In the genomic region with DNA sequence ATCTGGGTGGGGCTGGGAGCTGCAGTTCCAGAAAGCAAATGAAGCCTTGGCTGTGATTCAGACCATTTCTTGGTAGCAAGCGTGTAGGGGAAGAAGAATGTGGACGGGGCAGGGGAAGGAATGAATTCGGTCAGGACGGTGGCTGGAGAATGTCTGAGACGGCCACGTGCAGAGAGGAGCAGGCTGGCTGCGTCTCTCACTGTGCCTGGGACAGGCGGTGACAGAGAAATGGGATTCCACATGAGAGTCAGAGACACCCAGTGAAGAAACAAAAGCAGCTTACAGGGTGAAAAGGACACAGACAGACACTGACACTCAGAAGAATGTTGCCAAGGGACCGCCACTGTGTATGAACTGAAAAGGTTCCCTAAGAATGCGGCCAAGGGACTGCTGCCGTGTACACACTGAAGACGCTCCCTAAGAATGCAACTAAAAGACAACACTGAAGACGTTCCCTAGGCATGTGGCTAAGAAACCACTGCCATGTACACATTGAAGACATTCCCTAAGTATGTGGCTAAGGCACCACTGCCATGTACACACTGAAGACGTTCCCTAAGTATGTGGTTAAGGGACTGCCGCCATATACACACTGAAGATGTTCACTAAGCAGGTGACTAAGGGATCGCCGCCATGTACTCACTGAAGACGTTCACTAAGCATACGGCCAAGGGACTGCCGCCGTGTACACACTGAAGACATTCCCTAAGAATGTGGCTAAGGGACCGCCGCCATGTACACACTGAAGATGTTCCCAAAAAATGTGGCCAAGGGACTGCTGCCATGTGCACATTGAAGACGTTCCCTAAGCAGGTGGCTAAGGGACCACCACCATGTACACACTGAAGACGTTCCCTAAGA, we compare ENCODE assay signal across 1 cellular context.
A peak's percentile ranks its signal among the peaks of the same experiment; 100 is the strongest.
TF ChIP-seq lines count a peak whose summit lies in the region.

No MANE protein-coding gene starts in this region.

TF ChIP-seq in K562, 482 proteins besides CTCF, POLR2A, EP300 and RAD21 (continued from another document and continues in another):
- TF ChIP-seq, protein P1, sequence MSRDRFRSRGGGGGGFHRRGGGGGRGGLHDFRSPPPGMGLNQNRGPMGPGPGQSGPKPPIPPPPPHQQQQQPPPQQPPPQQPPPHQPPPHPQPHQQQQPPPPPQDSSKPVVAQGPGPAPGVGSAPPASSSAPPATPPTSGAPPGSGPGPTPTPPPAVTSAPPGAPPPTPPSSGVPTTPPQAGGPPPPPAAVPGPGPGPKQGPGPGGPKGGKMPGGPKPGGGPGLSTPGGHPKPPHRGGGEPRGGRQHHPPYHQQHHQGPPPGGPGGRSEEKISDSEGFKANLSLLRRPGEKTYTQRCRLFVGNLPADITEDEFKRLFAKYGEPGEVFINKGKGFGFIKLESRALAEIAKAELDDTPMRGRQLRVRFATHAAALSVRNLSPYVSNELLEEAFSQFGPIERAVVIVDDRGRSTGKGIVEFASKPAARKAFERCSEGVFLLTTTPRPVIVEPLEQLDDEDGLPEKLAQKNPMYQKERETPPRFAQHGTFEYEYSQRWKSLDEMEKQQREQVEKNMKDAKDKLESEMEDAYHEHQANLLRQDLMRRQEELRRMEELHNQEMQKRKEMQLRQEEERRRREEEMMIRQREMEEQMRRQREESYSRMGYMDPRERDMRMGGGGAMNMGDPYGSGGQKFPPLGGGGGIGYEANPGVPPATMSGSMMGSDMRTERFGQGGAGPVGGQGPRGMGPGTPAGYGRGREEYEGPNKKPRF (IDR thresholded peaks at IDR 0.05; ENCODE audit: low read depth, low read length) = no peak
- no peak for TF ChIP-seq POLR3G (IDR thresholded peaks at IDR 0.05; ENCODE audit: extremely low read depth, insufficient read length, insufficient replicate concordance)
- TF ChIP-seq ARNT (IDR thresholded peaks at IDR 0.05) = peak; percentile 61 to 80; a peak in 2 of 4 replicates
- no peak for TF ChIP-seq PHF21A (IDR thresholded peaks at IDR 0.05; ENCODE audit: borderline replicate concordance, low read depth)
- TF ChIP-seq ZKSCAN1 (IDR thresholded peaks at IDR 0.05; ENCODE audit: low read depth, low read length) = no peak
- TF ChIP-seq, protein P2, sequence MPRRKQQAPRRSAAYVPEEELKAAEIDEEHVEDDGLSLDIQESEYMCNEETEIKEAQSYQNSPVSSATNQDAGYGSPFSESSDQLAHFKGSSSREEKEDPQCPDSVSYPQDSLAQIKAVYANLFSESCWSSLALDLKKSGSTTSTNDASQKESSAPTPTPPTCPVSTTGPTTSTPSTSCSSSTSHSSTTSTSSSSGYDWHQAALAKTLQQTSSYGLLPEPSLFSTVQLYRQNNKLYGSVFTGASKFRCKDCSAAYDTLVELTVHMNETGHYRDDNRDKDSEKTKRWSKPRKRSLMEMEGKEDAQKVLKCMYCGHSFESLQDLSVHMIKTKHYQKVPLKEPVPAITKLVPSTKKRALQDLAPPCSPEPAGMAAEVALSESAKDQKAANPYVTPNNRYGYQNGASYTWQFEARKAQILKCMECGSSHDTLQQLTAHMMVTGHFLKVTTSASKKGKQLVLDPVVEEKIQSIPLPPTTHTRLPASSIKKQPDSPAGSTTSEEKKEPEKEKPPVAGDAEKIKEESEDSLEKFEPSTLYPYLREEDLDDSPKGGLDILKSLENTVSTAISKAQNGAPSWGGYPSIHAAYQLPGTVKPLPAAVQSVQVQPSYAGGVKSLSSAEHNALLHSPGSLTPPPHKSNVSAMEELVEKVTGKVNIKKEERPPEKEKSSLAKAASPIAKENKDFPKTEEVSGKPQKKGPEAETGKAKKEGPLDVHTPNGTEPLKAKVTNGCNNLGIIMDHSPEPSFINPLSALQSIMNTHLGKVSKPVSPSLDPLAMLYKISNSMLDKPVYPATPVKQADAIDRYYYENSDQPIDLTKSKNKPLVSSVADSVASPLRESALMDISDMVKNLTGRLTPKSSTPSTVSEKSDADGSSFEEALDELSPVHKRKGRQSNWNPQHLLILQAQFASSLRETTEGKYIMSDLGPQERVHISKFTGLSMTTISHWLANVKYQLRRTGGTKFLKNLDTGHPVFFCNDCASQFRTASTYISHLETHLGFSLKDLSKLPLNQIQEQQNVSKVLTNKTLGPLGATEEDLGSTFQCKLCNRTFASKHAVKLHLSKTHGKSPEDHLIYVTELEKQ (CRISPR knock-in tag; IDR thresholded peaks at IDR 0.05) = no peak
- TF ChIP-seq KAT7 (CRISPR knock-in tag; IDR thresholded peaks at IDR 0.05; ENCODE audit: borderline replicate concordance) = no peak; the same call in 1 of the 2 replicates
- TF ChIP-seq NEUROD1 (IDR thresholded peaks at IDR 0.05; ENCODE audit: borderline replicate concordance, low read depth, low read length, partially characterized antibody) = peak; percentile 83
- TF ChIP-seq GABPB1 (CRISPR knock-in tag; IDR thresholded peaks at IDR 0.05) = peak; percentile 68; the same call in 1 of the 2 replicates
- no peak for TF ChIP-seq BRCA1 (IDR thresholded peaks at IDR 0.05)
- TF ChIP-seq BRCA1 (CRISPR knock-in tag; IDR thresholded peaks at IDR 0.05) = no peak
- TF ChIP-seq NCOA6 (IDR thresholded peaks at IDR 0.05) = no peak
- TF ChIP-seq TOE1 (IDR thresholded peaks at IDR 0.05; ENCODE audit: borderline replicate concordance) = peak; percentile 97
- TF ChIP-seq TOE1 (CRISPR knock-in tag; IDR thresholded peaks at IDR 0.05; ENCODE audit: borderline replicate concordance, low read depth) = no peak
- no peak for TF ChIP-seq RHOXF2B (CRISPR knock-in tag; conservative IDR thresholded peaks at IDR 0.05)
- no peak for TF ChIP-seq SLC30A9 (CRISPR knock-in tag; IDR thresholded peaks at IDR 0.05)
- TF ChIP-seq HEY1 (CRISPR knock-in tag; IDR thresholded peaks at IDR 0.05; ENCODE audit: borderline replicate concordance) = no peak
- no peak for TF ChIP-seq HOXB6 (CRISPR knock-in tag; IDR thresholded peaks at IDR 0.05; ENCODE audit: borderline replicate concordance)
- TF ChIP-seq, protein P3, sequence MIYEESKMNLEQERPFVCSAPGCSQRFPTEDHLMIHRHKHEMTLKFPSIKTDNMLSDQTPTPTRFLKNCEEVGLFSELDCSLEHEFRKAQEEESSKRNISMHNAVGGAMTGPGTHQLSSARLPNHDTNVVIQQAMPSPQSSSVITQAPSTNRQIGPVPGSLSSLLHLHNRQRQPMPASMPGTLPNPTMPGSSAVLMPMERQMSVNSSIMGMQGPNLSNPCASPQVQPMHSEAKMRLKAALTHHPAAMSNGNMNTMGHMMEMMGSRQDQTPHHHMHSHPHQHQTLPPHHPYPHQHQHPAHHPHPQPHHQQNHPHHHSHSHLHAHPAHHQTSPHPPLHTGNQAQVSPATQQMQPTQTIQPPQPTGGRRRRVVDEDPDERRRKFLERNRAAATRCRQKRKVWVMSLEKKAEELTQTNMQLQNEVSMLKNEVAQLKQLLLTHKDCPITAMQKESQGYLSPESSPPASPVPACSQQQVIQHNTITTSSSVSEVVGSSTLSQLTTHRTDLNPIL (CRISPR knock-in tag; IDR thresholded peaks at IDR 0.05) = no peak
- TF ChIP-seq, protein P4, sequence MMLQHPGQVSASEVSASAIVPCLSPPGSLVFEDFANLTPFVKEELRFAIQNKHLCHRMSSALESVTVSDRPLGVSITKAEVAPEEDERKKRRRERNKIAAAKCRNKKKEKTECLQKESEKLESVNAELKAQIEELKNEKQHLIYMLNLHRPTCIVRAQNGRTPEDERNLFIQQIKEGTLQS (IDR thresholded peaks at IDR 0.05) = no peak
- TF ChIP-seq, protein P4 (CRISPR knock-in tag; conservative IDR thresholded peaks at IDR 0.05) = no peak
- TF ChIP-seq NR3C1 (CRISPR knock-in tag; IDR thresholded peaks at IDR 0.05) = no peak
- TF ChIP-seq, protein P5, sequence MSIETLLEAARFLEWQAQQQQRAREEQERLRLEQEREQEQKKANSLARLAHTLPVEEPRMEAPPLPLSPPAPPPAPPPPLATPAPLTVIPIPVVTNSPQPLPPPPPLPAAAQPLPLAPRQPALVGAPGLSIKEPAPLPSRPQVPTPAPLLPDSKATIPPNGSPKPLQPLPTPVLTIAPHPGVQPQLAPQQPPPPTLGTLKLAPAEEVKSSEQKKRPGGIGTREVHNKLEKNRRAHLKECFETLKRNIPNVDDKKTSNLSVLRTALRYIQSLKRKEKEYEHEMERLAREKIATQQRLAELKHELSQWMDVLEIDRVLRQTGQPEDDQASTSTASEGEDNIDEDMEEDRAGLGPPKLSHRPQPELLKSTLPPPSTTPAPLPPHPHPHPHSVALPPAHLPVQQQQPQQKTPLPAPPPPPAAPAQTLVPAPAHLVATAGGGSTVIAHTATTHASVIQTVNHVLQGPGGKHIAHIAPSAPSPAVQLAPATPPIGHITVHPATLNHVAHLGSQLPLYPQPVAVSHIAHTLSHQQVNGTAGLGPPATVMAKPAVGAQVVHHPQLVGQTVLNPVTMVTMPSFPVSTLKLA (conservative IDR thresholded peaks at IDR 0.05) = peak; percentile 67 to 72; a peak in 3 of 4 replicates
- peak; percentile 96 for TF ChIP-seq LCOR (CRISPR knock-in tag; IDR thresholded peaks at IDR 0.05)
- no peak for TF ChIP-seq TCF7L2 (IDR thresholded peaks at IDR 0.05; ENCODE audit: low read depth, low read length)
- TF ChIP-seq ETS2 (tag; IDR thresholded peaks at IDR 0.05; ENCODE audit: borderline replicate concordance, poor library complexity, severe bottlenecking) = no peak
- no peak for TF ChIP-seq HNRNPUL1 (IDR thresholded peaks at IDR 0.05; ENCODE audit: low read length)
- peak in 1 of 2 experiments; percentile 100; a peak in 2 of 4 replicates for TF ChIP-seq KDM1A (IDR thresholded peaks at IDR 0.05)
- TF ChIP-seq, protein P6, sequence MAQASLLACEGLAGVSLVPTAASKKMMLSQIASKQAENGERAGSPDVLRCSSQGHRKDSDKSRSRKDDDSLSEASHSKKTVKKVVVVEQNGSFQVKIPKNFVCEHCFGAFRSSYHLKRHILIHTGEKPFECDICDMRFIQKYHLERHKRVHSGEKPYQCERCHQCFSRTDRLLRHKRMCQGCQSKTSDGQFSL (CRISPR knock-in tag; IDR thresholded peaks at IDR 0.05) = no peak
- TF ChIP-seq, protein P6 (tag; IDR thresholded peaks at IDR 0.05) = no peak
- TF ChIP-seq, protein P7, sequence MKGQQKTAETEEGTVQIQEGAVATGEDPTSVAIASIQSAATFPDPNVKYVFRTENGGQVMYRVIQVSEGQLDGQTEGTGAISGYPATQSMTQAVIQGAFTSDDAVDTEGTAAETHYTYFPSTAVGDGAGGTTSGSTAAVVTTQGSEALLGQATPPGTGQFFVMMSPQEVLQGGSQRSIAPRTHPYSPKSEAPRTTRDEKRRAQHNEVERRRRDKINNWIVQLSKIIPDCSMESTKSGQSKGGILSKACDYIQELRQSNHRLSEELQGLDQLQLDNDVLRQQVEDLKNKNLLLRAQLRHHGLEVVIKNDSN (CRISPR knock-in tag; IDR thresholded peaks at IDR 0.05) = peak; percentile 53; the same call in 1 of the 2 replicates
- TF ChIP-seq, protein P8, sequence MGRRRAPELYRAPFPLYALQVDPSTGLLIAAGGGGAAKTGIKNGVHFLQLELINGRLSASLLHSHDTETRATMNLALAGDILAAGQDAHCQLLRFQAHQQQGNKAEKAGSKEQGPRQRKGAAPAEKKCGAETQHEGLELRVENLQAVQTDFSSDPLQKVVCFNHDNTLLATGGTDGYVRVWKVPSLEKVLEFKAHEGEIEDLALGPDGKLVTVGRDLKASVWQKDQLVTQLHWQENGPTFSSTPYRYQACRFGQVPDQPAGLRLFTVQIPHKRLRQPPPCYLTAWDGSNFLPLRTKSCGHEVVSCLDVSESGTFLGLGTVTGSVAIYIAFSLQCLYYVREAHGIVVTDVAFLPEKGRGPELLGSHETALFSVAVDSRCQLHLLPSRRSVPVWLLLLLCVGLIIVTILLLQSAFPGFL (CRISPR knock-in tag; IDR thresholded peaks at IDR 0.05) = no peak
- TF ChIP-seq ILF3 (IDR thresholded peaks at IDR 0.05; ENCODE audit: borderline replicate concordance) = no peak
- TF ChIP-seq, protein P9, sequence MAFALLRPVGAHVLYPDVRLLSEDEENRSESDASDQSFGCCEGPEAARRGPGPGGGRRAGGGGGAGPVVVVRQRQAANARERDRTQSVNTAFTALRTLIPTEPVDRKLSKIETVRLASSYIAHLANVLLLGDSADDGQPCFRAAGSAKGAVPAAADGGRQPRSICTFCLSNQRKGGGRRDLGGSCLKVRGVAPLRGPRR (CRISPR knock-in tag; IDR thresholded peaks at IDR 0.05) = no peak
- TF ChIP-seq MAFF (IDR thresholded peaks at IDR 0.05; ENCODE audit: low read length) = no peak
- TF ChIP-seq HIVEP1 (CRISPR knock-in tag; IDR thresholded peaks at IDR 0.05) = no peak
- no peak for TF ChIP-seq HCFC1 (IDR thresholded peaks at IDR 0.05; ENCODE audit: low read depth, low read length)
- TF ChIP-seq, protein P10, sequence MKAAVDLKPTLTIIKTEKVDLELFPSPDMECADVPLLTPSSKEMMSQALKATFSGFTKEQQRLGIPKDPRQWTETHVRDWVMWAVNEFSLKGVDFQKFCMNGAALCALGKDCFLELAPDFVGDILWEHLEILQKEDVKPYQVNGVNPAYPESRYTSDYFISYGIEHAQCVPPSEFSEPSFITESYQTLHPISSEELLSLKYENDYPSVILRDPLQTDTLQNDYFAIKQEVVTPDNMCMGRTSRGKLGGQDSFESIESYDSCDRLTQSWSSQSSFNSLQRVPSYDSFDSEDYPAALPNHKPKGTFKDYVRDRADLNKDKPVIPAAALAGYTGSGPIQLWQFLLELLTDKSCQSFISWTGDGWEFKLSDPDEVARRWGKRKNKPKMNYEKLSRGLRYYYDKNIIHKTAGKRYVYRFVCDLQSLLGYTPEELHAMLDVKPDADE (conservative IDR thresholded peaks at IDR 0.05; ENCODE audit: control insufficient read depth, low read depth, low read length) = no peak
- TF ChIP-seq, protein P11, sequence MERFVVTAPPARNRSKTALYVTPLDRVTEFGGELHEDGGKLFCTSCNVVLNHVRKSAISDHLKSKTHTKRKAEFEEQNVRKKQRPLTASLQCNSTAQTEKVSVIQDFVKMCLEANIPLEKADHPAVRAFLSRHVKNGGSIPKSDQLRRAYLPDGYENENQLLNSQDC (CRISPR knock-in tag; IDR thresholded peaks at IDR 0.05) = no peak
- no peak; the same call in 1 of the 2 replicates for TF ChIP-seq CREB1 (IDR thresholded peaks at IDR 0.05)
- peak; percentile 62 for TF ChIP-seq CREB1 (CRISPR knock-in tag; IDR thresholded peaks at IDR 0.05)
- peak; percentile 17; the same call in 1 of the 2 replicates for TF ChIP-seq JUND (IDR thresholded peaks at IDR 0.05; ENCODE audit: borderline replicate concordance, low read depth, low read length)
- peak; percentile 16; the same call in 1 of the 3 replicates for TF ChIP-seq JUND (tag; IDR thresholded peaks at IDR 0.05; ENCODE audit: borderline replicate concordance, low read depth, low read length)
- no peak for TF ChIP-seq ZNF12 (CRISPR knock-in tag; IDR thresholded peaks at IDR 0.05)
- TF ChIP-seq GTF2A2 (tag; IDR thresholded peaks at IDR 0.05) = no peak
